In genomic region chr10:96673318-96674099, GRCh38 we compare ENCODE assay signal across 10 cellular contexts. TPM values are rescaled to one million over a fixed set of nuclear protein-coding genes. Genes with fewer than 3 reads are reported as not detected.
DNase-seq lines count a peak whose midpoint lies in the region; ATAC-seq and TF ChIP-seq lines count a peak whose summit lies in the region.
"Had no signal": no experiment of that assay in that cellular context is flagged by ENCODE, and none has a peak within 500 bp of the region (broad histone marks: within the 10 kb centered on the region; RNA-seq: fewer than 3 reads in every experiment).

No MANE protein-coding gene starts in this region.

- peak overlapping the region in 2 of 4 donors; percentile 1 to 44 for H3K4me3 ChIP-seq in esophagus squamous epithelium
- H3K4me3 ChIP-seq: tibial artery had no signal

- H3K4me3 Mint-ChIP-seq in activated T-helper 17 cell treated with anti-CD3 and anti-CD28 coated beads, Interleukin-2, amount 50 U/mL, for 72 hours, result no peak overlapping the region

- no peaks in the 10 kb centered on the region for H3K9me3 ChIP-seq in esophagus squamous epithelium
- H3K9me3 ChIP-seq: tibial artery had no signal

- H3K27me3 Mint-ChIP-seq in activated T-helper 17 cell treated with anti-CD3 and anti-CD28 coated beads, Interleukin-2, amount 50 U/mL, for 72 hours, result no peaks in the 10 kb centered on the region

- H3K27ac ChIP-seq in esophagus squamous epithelium, result peak overlapping the region in 2 of 4 donors; percentile 57 to 62
- H3K27ac ChIP-seq: tibial artery had no signal

- no peaks in the 10 kb centered on the region for H3K9me3 Mint-ChIP-seq in activated T-helper 17 cell treated with anti-CD3 and anti-CD28 coated beads, Interleukin-2, amount 50 U/mL, for 72 hours

- TF ChIP-seq POLR2A in esophagus squamous epithelium (IDR thresholded peaks at IDR 0.05), result no peak

- 43 to 57% methylated on average over 10 to 11 of the region's 11 CpGs for WGBS in esophagus squamous epithelium, 2 donors

- H3K36me3 Mint-ChIP-seq in activated T-helper 17 cell treated with anti-CD3 and anti-CD28 coated beads, Interleukin-2, amount 50 U/mL, for 72 hours (ENCODE audit: low read depth), result no peaks in the 10 kb centered on the region

- intact Hi-C loops in esophagus squamous epithelium (cut with DNase I), result no loop called here

- no peaks in the 10 kb centered on the region for H3K27me3 ChIP-seq in esophagus squamous epithelium
- H3K27me3 ChIP-seq: dorsolateral prefrontal cortex, tibial artery had no signal

- no peak overlapping the region for H3K27ac Mint-ChIP-seq in activated T-helper 17 cell treated with anti-CD3 and anti-CD28 coated beads, Interleukin-2, amount 50 U/mL, for 72 hours

- no peak for TF ChIP-seq CTCF in esophagus squamous epithelium (IDR thresholded peaks at IDR 0.05)

- no peaks in the 10 kb centered on the region for H3K36me3 ChIP-seq in esophagus squamous epithelium
- H3K36me3 ChIP-seq: tibial artery had no signal

- ATAC-seq in GM21717 (IDR thresholded peaks at IDR 0.05; ENCODE audit: unreplicated experiment), result peak; percentile 58
- ATAC-seq in activated T-helper 17 cell treated with anti-CD3 and anti-CD28 coated beads, Interleukin-2, amount 50 U/mL, for 72 hours (replicated peaks), result no peak

- peak; percentile 61 for DNase-seq in CMK (ENCODE audit: low read depth)
- peak; percentile 49 for DNase-seq in NCI-H69 (lab: John Stamatoyannopoulos, UW)
- DNase-seq in esophagus squamous epithelium (lab: John Stamatoyannopoulos, UW), result peak; percentile 29
- peak; percentile 28 for DNase-seq in non-pigmented ciliary epithelial cell (ENCODE audit: low read depth)
- no peak for DNase-seq in activated CD4-positive, alpha-beta T cell treated with anti-CD3 and anti-CD28 coated beads for 48 hours
- DNase-seq in activated naive CD4-positive, alpha-beta T cell treated with Interleukin-2 at 50 U/mL for 16 hours, result no peak

- H3K4me1 Mint-ChIP-seq in activated T-helper 17 cell treated with anti-CD3 and anti-CD28 coated beads, Interleukin-2, amount 50 U/mL, for 72 hours, result no peaks in the 10 kb centered on the region

- no peaks in the 10 kb centered on the region for H3K4me1 ChIP-seq in esophagus squamous epithelium
- H3K4me1 ChIP-seq: tibial artery had no signal

RNA-seq across cellular contexts. Expression of gene PIK3AP1, which starts 46.8 kb away (rescaled TPM):
- total RNA-seq in esophagus squamous epithelium, result 1 to 10 TPM in 3 of 4 donors, under 1 TPM in 1; 0.57 to 7.6 (median 3.7) TPM
- 1 to 10 TPM; 4.3 to 6.6 TPM for total RNA-seq in activated T-helper 17 cell treated with anti-CD3 and anti-CD28 coated beads, Interleukin-2, amount 50 U/mL, for 72 hours

Comparison
In these comparisons a context has a peak if more than half of its experiments do, and no peak if none do; other contexts are left out.
1. DNase-seq: peak in CMK (single experiment), NCI-H69 (single experiment), esophagus squamous epithelium (single experiment) and non-pigmented ciliary epithelial cell (single experiment); none in activated CD4-positive, alpha-beta T cell treated with anti-CD3 and anti-CD28 coated beads for 48 hours (single experiment) and activated naive CD4-positive, alpha-beta T cell treated with Interleukin-2 at 50 U/mL for 16 hours (single experiment).